Comparison of ENCODE assay signal across 11 cellular contexts in the genomic region with DNA sequence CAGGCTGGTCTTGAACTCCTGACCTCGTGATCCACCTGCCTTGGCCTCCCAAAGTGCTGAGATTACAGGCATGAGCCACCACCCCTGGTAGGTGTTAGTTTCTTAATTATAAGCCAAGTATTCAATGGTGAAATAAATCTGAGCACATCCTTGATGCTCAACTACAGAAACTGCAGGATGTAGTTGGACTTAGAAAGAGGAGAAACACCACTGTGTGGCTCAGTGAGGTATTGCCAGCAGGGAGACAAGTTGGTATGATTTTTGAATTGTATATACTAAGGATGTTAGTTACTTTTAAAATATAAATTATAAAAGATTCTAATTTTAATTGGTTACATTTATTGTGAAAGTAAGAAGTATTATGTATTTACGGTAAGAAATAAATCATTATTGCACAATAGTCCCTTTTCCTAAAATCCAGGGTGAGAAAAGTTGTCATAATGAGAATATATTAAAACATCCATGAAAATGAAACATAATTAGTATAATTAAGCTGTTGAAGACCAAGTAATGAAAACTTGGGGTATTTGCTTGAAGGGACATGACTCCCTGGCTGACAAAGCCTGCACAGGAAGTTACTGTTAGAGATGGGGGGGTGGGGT. TPM values are rescaled to one million over a fixed set of nuclear protein-coding genes. Genes with fewer than 3 reads are reported as not detected.
DNase-seq lines count a peak whose midpoint lies in the region; ATAC-seq and TF ChIP-seq lines count a peak whose summit lies in the region.
"Had no signal": no experiment of that assay in that cellular context is flagged by ENCODE, and none has a peak within 500 bp of the region (broad histone marks: within the 10 kb centered on the region; RNA-seq: fewer than 3 reads in every experiment).

No MANE protein-coding gene starts in this region.

- no peak overlapping the region for H3K4me3 Mint-ChIP-seq in activated CD8-positive, alpha-beta memory T cell treated with anti-CD3 and anti-CD28 coated beads, Interleukin-2, amount 10 ng/mL, durations not matched to agents 7 days and 5 days
- H3K4me3 Mint-ChIP-seq: dendritic cell treated with granulocyte-macrophage colony-stimulating factor and Interleukin-4, amounts not matched to agents 40 ng/mL and 50 ng/mL, for 4 days had no signal

- DNase-seq in activated CD8-positive, alpha-beta memory T cell treated with anti-CD3 and anti-CD28 coated beads, Interleukin-2, amount 10 ng/mL, durations not matched to agents 7 days and 5 days = no peak
- DNase-seq in activated CD8-positive, alpha-beta memory T cell treated with anti-CD3 and anti-CD28 coated beads for 24 hours = no peak
- DNase-seq in coronary artery (ENCODE audit: low spot score) (no peak), smooth muscle cell (lab: John Stamatoyannopoulos, UW; ENCODE audit: unreplicated experiment) (no peak), foreskin melanocyte (no peak), amniotic stem cell (lab: John Stamatoyannopoulos, UW) (no peak)
- DNase-seq: COR-L47, NCI-H2029 treated with DMSO at 0.1 percent for 48 hours had no signal

- WGBS in smooth muscle cell (ENCODE audit: low lambda C conversion rate) = 67% methylated on average over 2 of the region's 2 CpGs

- H3K4me3 ChIP-seq in Loucy (ENCODE audit: low read length, poor library complexity, severe bottlenecking) (no peak overlapping the region), coronary artery (no peak overlapping the region), smooth muscle cell (no peak overlapping the region)

- H3K9me3 ChIP-seq in Loucy (ENCODE audit: insufficient read depth, low read depth, low read length) = no peaks in the 10 kb centered on the region
- no peaks in the 10 kb centered on the region for H3K9me3 ChIP-seq in smooth muscle cell (replicated peaks; ENCODE audit: low read depth)

- H3K4me1 Mint-ChIP-seq in activated CD8-positive, alpha-beta memory T cell treated with anti-CD3 and anti-CD28 coated beads, Interleukin-2, amount 10 ng/mL, durations not matched to agents 7 days and 5 days = no peaks in the 10 kb centered on the region

- no peak overlapping the region for H3K4me2 ChIP-seq in Loucy (ENCODE audit: low read depth, low read length, poor library complexity, severe bottlenecking)
- H3K4me2 ChIP-seq in smooth muscle cell = no peak overlapping the region

- H3K79me2 ChIP-seq in Loucy (ENCODE audit: insufficient read depth, low read length) (no peaks in the 10 kb centered on the region), smooth muscle cell (ENCODE audit: low read depth) (no peaks in the 10 kb centered on the region)

- peaks cover 19% of the 10 kb centered on the region for H3K36me3 Mint-ChIP-seq in activated CD8-positive, alpha-beta memory T cell treated with anti-CD3 and anti-CD28 coated beads, Interleukin-2, amount 10 ng/mL, durations not matched to agents 7 days and 5 days

- no peak overlapping the region for H3K9ac ChIP-seq in Loucy (ENCODE audit: low read depth, low read length, poor library complexity, severe bottlenecking)
- H3K9ac ChIP-seq in smooth muscle cell (ENCODE audit: low read depth) = no peak overlapping the region

- H3K4me1 ChIP-seq in Loucy (ENCODE audit: insufficient read depth, low read length, poor library complexity, severe bottlenecking) (no peaks in the 10 kb centered on the region), smooth muscle cell (ENCODE audit: low read depth) (no peaks in the 10 kb centered on the region)

- H3K27ac ChIP-seq in coronary artery = no peak overlapping the region
- no peak overlapping the region for H3K27ac ChIP-seq in smooth muscle cell (ENCODE audit: low read depth)

- TF ChIP-seq CTCF in Loucy (conservative IDR thresholded peaks at IDR 0.05; ENCODE audit: low read length) = peak; percentile 51
- peak; percentile 35 for TF ChIP-seq CTCF in coronary artery (IDR thresholded peaks at IDR 0.05)
- peak; percentile 40 for TF ChIP-seq CTCF in smooth muscle cell (IDR thresholded peaks at IDR 0.05; ENCODE audit: borderline replicate concordance, insufficient read depth, poor library complexity, severe bottlenecking)

- H3K36me3 ChIP-seq in Loucy (ENCODE audit: insufficient read depth, low read length) (no peaks in the 10 kb centered on the region), smooth muscle cell (ENCODE audit: low read depth) (no peaks in the 10 kb centered on the region)

- peak; percentile 53 for ATAC-seq in activated CD8-positive, alpha-beta memory T cell treated with anti-CD3 and anti-CD28 coated beads, Interleukin-2, amount 10 ng/mL, durations not matched to agents 7 days and 5 days
- no peak for ATAC-seq in GM18517 (IDR thresholded peaks at IDR 0.05; ENCODE audit: unreplicated experiment)

- H3K27me3 Mint-ChIP-seq in activated CD8-positive, alpha-beta memory T cell treated with anti-CD3 and anti-CD28 coated beads, Interleukin-2, amount 10 ng/mL, durations not matched to agents 7 days and 5 days = no peaks in the 10 kb centered on the region
- H3K27me3 Mint-ChIP-seq: dendritic cell treated with granulocyte-macrophage colony-stimulating factor and Interleukin-4, amounts not matched to agents 40 ng/mL and 50 ng/mL, for 4 days had no signal

- H3K27me3 ChIP-seq in Loucy (ENCODE audit: insufficient read depth, low read length, poor library complexity, severe bottlenecking) = no peaks in the 10 kb centered on the region
- H3K27me3 ChIP-seq in smooth muscle cell (ENCODE audit: low read depth) = no peaks in the 10 kb centered on the region

- H3K9me2 ChIP-seq in Loucy (replicated peaks; ENCODE audit: low read depth, low read length) = no peaks in the 10 kb centered on the region

- CTCF ChIA-PET in activated CD8-positive, alpha-beta memory T cell treated with anti-CD3 and anti-CD28 coated beads, Interleukin-2, amount 10 ng/mL, durations not matched to agents 7 days and 5 days (lab: Charles Lee) = interaction anchor here (0.6 to 1.9 kb wide), 4 partner anchors 17 to 111 kb away, joined by 4 to 5 read pairs (median 4); a partner anchor contains a TSS

- H3K27ac Mint-ChIP-seq in activated CD8-positive, alpha-beta memory T cell treated with anti-CD3 and anti-CD28 coated beads, Interleukin-2, amount 10 ng/mL, durations not matched to agents 7 days and 5 days = no peak overlapping the region
- H3K27ac Mint-ChIP-seq: dendritic cell treated with granulocyte-macrophage colony-stimulating factor and Interleukin-4, amounts not matched to agents 40 ng/mL and 50 ng/mL, for 4 days had no signal

- no peaks in the 10 kb centered on the region for H3K9me3 Mint-ChIP-seq in activated CD8-positive, alpha-beta memory T cell treated with anti-CD3 and anti-CD28 coated beads, Interleukin-2, amount 10 ng/mL, durations not matched to agents 7 days and 5 days (ENCODE audit: low read depth)
- H3K9me3 Mint-ChIP-seq: dendritic cell treated with granulocyte-macrophage colony-stimulating factor and Interleukin-4, amounts not matched to agents 40 ng/mL and 50 ng/mL, for 4 days had no signal

- H3F3A ChIP-seq in Loucy (ENCODE audit: low read depth) (no peaks in the 10 kb centered on the region), smooth muscle cell (ENCODE audit: low read depth) (no peaks in the 10 kb centered on the region)

- H4K20me1 ChIP-seq in Loucy (ENCODE audit: insufficient read depth, low read length, poor library complexity, severe bottlenecking) (no peaks in the 10 kb centered on the region), smooth muscle cell (ENCODE audit: low read depth) (no peaks in the 10 kb centered on the region)

- H2AFZ ChIP-seq in Loucy (ENCODE audit: low read length) = no peak overlapping the region
- H2AFZ ChIP-seq in smooth muscle cell (ENCODE audit: low read depth) = no peak overlapping the region

RNA-seq across cellular contexts. Expression of a gene that starts 17.6 kb away (rescaled TPM):
- total RNA-seq in activated CD8-positive, alpha-beta memory T cell treated with anti-CD3 and anti-CD28 coated beads, Interleukin-2, amount 10 ng/mL, durations not matched to agents 7 days and 5 days = 1 to 10 TPM; 6.4 to 7.8 TPM
- total RNA-seq in smooth muscle cell = 7.4 and 7.8 TPM in 2 replicates
- 5.4 and 7.1 TPM in 2 replicates for polyA plus RNA-seq in smooth muscle cell

RNA-seq across cellular contexts. Expression of a gene that starts 23.2 kb away (rescaled TPM):
- 10 to 100 TPM; 12.6 to 16.2 TPM for total RNA-seq in activated CD8-positive, alpha-beta memory T cell treated with anti-CD3 and anti-CD28 coated beads, Interleukin-2, amount 10 ng/mL, durations not matched to agents 7 days and 5 days
- not detected in 2 replicates for total RNA-seq in smooth muscle cell
- polyA plus RNA-seq in smooth muscle cell = not detected in 2 replicates

RNA-seq across cellular contexts. Expression of a gene that starts 33.5 kb away (rescaled TPM):
- 1,000 to 10,000 TPM; 1,017 to 1,085 TPM for total RNA-seq in activated CD8-positive, alpha-beta memory T cell treated with anti-CD3 and anti-CD28 coated beads, Interleukin-2, amount 10 ng/mL, durations not matched to agents 7 days and 5 days
- 1,951 and 1,972 TPM in 2 replicates for total RNA-seq in smooth muscle cell
- polyA plus RNA-seq in smooth muscle cell = 507 and 567 TPM in 2 replicates

Comparison
In these comparisons a context has a peak if more than half of its experiments do, and no peak if none do; other contexts are left out.
1. RNA of a gene that starts 23.2 kb away (total RNA-seq): 12.6 to 16.2 TPM in activated CD8-positive, alpha-beta memory T cell treated with anti-CD3 and anti-CD28 coated beads, Interleukin-2, amount 10 ng/mL, durations not matched to agents 7 days and 5 days; not detected in smooth muscle cell; every median in the first group is over 10 times any median in the second.
2. Peak in every context shown above with its lines, with median percentiles within 50 percentile points of each other: CTCF ChIP-seq.